Comparison of ENCODE assay signal across 13 cellular contexts in the genomic region with DNA sequence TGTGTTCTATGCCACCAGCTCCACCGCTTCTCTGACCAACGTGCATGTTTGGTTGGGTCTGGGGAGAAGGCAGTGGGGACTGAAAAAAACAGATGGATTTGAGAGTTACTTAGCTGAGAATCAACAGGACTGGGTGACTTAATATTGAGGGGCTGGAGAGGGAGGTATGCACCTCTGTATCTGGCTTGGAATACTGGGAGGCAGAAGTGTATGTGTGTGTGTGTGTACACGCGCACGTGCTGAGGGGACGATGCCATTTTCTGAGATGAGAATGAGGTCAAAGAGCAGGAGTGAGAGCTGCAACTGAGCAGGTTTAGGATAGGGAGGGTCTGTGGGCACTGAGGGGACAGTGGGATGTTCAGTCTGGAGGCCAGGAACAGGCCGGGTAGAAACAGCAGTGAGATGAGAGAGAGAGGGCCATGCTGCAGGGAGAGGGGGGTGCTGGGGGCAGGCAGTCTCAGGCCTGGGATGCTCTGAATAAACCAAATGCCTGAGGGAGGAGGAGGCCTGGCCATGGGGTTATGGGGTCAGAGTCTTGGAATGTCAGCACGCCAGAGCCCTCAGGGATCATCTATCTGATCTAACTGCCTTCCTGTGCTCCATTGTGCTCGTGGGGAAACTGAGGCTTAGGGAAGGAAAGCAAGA. TPM values are rescaled to one million over a fixed set of nuclear protein-coding genes. Genes with fewer than 3 reads are reported as not detected.
DNase-seq lines count a peak whose midpoint lies in the region; ATAC-seq and TF ChIP-seq lines count a peak whose summit lies in the region.
"Had no signal": no experiment of that assay in that cellular context is flagged by ENCODE, and none has a peak within 500 bp of the region (broad histone marks: within the 10 kb centered on the region; RNA-seq: fewer than 3 reads in every experiment).

No MANE protein-coding gene starts in this region.

- H3K36me3 Mint-ChIP-seq in nephron progenitor cell (ENCODE audit: low read depth), result peaks cover 5% of the 10 kb centered on the region
- H3K36me3 Mint-ChIP-seq: stimulated activated memory B cell treated with anti-CD40 and anti-IgM and Interleukin-4, amounts not matched to agents 10 μg/mL and 1 μg/mL and 100 μg/mL, for 72 hours had no signal

- H3K27me3 ChIP-seq in left ventricle myocardium inferior (ENCODE audit: low read depth), result no peaks in the 10 kb centered on the region
- H3K27me3 ChIP-seq in esophagus (ENCODE audit: control insufficient read depth in 1 of 2, insufficient read depth in 2 of 2, low read length in 2 of 2), result no peaks in the 10 kb centered on the region
- no peaks in the 10 kb centered on the region for H3K27me3 ChIP-seq in A673 (replicated peaks; ENCODE audit: insufficient read depth, low read depth, low read length, poor library complexity)

- peaks cover 100% of the 10 kb centered on the region for H3K4me1 Mint-ChIP-seq in nephron progenitor cell

- H3K36me3 ChIP-seq in left ventricle myocardium inferior (no peaks in the 10 kb centered on the region), esophagus (ENCODE audit: control insufficient read depth in 2 of 2, insufficient read depth in 2 of 2, low read length in 1 of 2) (no peaks in the 10 kb centered on the region), OCI-LY7 (ENCODE audit: insufficient read depth, low read length) (no peaks in the 10 kb centered on the region), A673 (ENCODE audit: insufficient read depth, low read length, poor library complexity, severe bottlenecking) (no peaks in the 10 kb centered on the region)

- no peaks in the 10 kb centered on the region for H3K79me2 ChIP-seq in OCI-LY7 (ENCODE audit: insufficient read depth, low read depth, low read length)

- H3K9me3 Mint-ChIP-seq in nephron progenitor cell, result no peaks in the 10 kb centered on the region
- H3K9me3 Mint-ChIP-seq: stimulated activated memory B cell treated with anti-CD40 and anti-IgM and Interleukin-4, amounts not matched to agents 10 μg/mL and 1 μg/mL and 100 μg/mL, for 72 hours had no signal

- H3K4me1 ChIP-seq in left ventricle myocardium inferior (peaks cover 92% of the 10 kb centered on the region), esophagus (ENCODE audit: control insufficient read depth in 2 of 2, insufficient read depth in 2 of 2, low read length in 1 of 2) (peaks cover 3 to 25% of the 10 kb centered on the region in 2 donors), OCI-LY7 (ENCODE audit: insufficient read depth, low read length, poor library complexity, severe bottlenecking) (no peaks in the 10 kb centered on the region), A673 (ENCODE audit: insufficient read depth, low read length, poor library complexity, severe bottlenecking) (peaks cover 54% of the 10 kb centered on the region)

- intact Hi-C loops in left ventricle myocardium inferior (cut with micrococcal nuclease) (no loop called here), left cardiac atrium (cut with DNase I) (no loop called here), OCI-LY7 (cut with micrococcal nuclease; ENCODE audit: unreplicated experiment) (no loop called here), A673 (cut with micrococcal nuclease; ENCODE audit: unreplicated experiment) (loop anchor here (5.0 kb wide), 1 partner anchor 216 kb away; the partner anchor contains the start of gene TCOF1)

- H3K4me3 ChIP-seq in left ventricle myocardium inferior, result peak overlapping the region; percentile 36
- no peak overlapping the region for H3K4me3 ChIP-seq in esophagus (ENCODE audit: low read depth in 1 of 2, low read length in 2 of 2)
- H3K4me3 ChIP-seq in OCI-LY7 (ENCODE audit: low read depth, low read length, poor library complexity, severe bottlenecking), result no peak overlapping the region
- H3K4me3 ChIP-seq in A673 (ENCODE audit: low read depth, low read length, poor library complexity, severe bottlenecking), result no peak overlapping the region

- H3K4me2 ChIP-seq in OCI-LY7 (ENCODE audit: low read length), result no peak overlapping the region

- no TSS peak for BruUV-seq in OCI-LY7 (replicated peaks; lab: Mats Ljungman, UMichigan)
- BruUV-seq in A673 (replicated peaks; lab: Mats Ljungman, UMichigan), result no TSS peak

- TF ChIP-seq CTCF in left ventricle myocardium inferior (IDR thresholded peaks at IDR 0.05; ENCODE audit: borderline replicate concordance) (no peak), nephron progenitor cell (IDR thresholded peaks at IDR 0.05) (no peak), OCI-LY7 (conservative IDR thresholded peaks at IDR 0.05; ENCODE audit: low read length) (no peak), A673 (conservative IDR thresholded peaks at IDR 0.05; ENCODE audit: low read depth, low read length) (no peak)

- DNase-seq in left ventricle myocardium inferior, result no peak
- no peak for DNase-seq in left cardiac atrium
- DNase-seq in nephron progenitor cell, result peak; percentile 57
- no peak for DNase-seq in GM19240 (ENCODE audit: insufficient read length, low spot score)
- DNase-seq in OCI-LY7 (ENCODE audit: low spot score), result no peak
- no peak for DNase-seq in NCI-H774 (lab: John Stamatoyannopoulos, UW)
- no peak for DNase-seq in A673 (ENCODE audit: low spot score)
- DNase-seq: NCI-H2171 treated with DMSO at 0.1 percent for 48 hours had no signal

- peaks cover 9% of the 10 kb centered on the region for H3K27me3 Mint-ChIP-seq in nephron progenitor cell (ENCODE audit: low read depth, poor library complexity)

- no peaks in the 10 kb centered on the region for H4K20me1 ChIP-seq in OCI-LY7 (ENCODE audit: insufficient read depth, low read length)

- CTCF ChIA-PET in OCI-LY7 (lab: Charles Lee; ENCODE audit: unreplicated experiment) (interaction anchor here (0.6 kb wide), 1 partner anchor 75 kb away, joined by 3 read pairs; no protein-coding TSS in a partner anchor), A673 (lab: Charles Lee) (no interaction called here)

- no peak for ATAC-seq in left cardiac atrium
- ATAC-seq: stimulated activated memory B cell treated with anti-CD40 and anti-IgM and Interleukin-4, amounts not matched to agents 10 μg/mL and 1 μg/mL and 100 μg/mL, for 72 hours had no signal

- peak overlapping the region; percentile 18 for H3K4me3 Mint-ChIP-seq in nephron progenitor cell
- H3K4me3 Mint-ChIP-seq: stimulated activated memory B cell treated with anti-CD40 and anti-IgM and Interleukin-4, amounts not matched to agents 10 μg/mL and 1 μg/mL and 100 μg/mL, for 72 hours had no signal

- no peaks in the 10 kb centered on the region for H3K9me2 ChIP-seq in OCI-LY7 (ENCODE audit: insufficient read depth, low read length)

- H3K27ac Mint-ChIP-seq in nephron progenitor cell, result peak overlapping the region; percentile 86
- H3K27ac Mint-ChIP-seq: stimulated activated memory B cell treated with anti-CD40 and anti-IgM and Interleukin-4, amounts not matched to agents 10 μg/mL and 1 μg/mL and 100 μg/mL, for 72 hours had no signal

- POLR2A ChIA-PET in OCI-LY7 (lab: Charles Lee) (no interaction called here), A673 (lab: Charles Lee; ENCODE audit: low non-redundant PET) (no interaction called here)

- H3K27ac ChIP-seq in left ventricle myocardium inferior (replicated peaks) (peak overlapping the region; percentile 89), esophagus (ENCODE audit: low read depth in 2 of 2, low read length in 1 of 2) (peak overlapping the region; percentile 58 to 74), OCI-LY7 (ENCODE audit: low read depth, low read length, poor library complexity, severe bottlenecking) (no peak overlapping the region), A673 (ENCODE audit: low read depth, low read length, poor library complexity, severe bottlenecking) (no peak overlapping the region)

- no peaks in the 10 kb centered on the region for H3K9me3 ChIP-seq in left ventricle myocardium inferior (replicated peaks)
- no peaks in the 10 kb centered on the region for H3K9me3 ChIP-seq in esophagus (ENCODE audit: control insufficient read depth in 2 of 2, insufficient read depth in 1 of 2, low read depth in 1 of 2, low read length in 1 of 2)
- no peaks in the 10 kb centered on the region for H3K9me3 ChIP-seq in OCI-LY7 (ENCODE audit: low read length)
- H3K9me3 ChIP-seq in A673 (ENCODE audit: low read depth, low read length, poor library complexity, severe bottlenecking), result no peaks in the 10 kb centered on the region

- H2AFZ ChIP-seq in OCI-LY7 (ENCODE audit: low read length), result no peak overlapping the region

- 67 to 72% methylated on average over 9 of the region's 9 CpGs for WGBS in esophagus, 2 donors

RNA-seq across cellular contexts. Expression of gene PDGFRB, which starts 14.0 kb away (rescaled TPM):
- total RNA-seq in left ventricle myocardium inferior, result 39.7 TPM
- 10 to 100 TPM; 62.9 to 68.3 TPM for total RNA-seq in left cardiac atrium
- 1 to 10 TPM; 7.9 to 9.6 TPM for polyA plus RNA-seq in esophagus
- 0.80 and 3.0 TPM in 2 replicates for total RNA-seq in OCI-LY7 (2014; rRNA removed; shearing (Covaris generic))
- 0.23 TPM in 1 of 2 replicates, not detected in the other for total RNA-seq in OCI-LY7 (2022)
- 25.9 and 58.3 TPM in 2 replicates for total RNA-seq in A673 (2021)

RNA-seq across cellular contexts. Expression of gene CDX1, which starts 24.9 kb away (rescaled TPM):
- total RNA-seq in left ventricle myocardium inferior (not detected), left cardiac atrium (not detected), OCI-LY7 (2022) (not detected in 2 replicates), A673 (2021) (not detected in 2 replicates)
- under 1 TPM in 1 of 2 donors, not detected in 1; 0.08 TPM for polyA plus RNA-seq in esophagus
- not detected in 2 replicates for total RNA-seq in OCI-LY7 (2014; rRNA removed; shearing (Covaris generic))
- total RNA-seq: epithelial cell of proximal tubule; pulmonary artery endothelial cell; T-helper 2 cell treated with Interferon-gamma antibody and Interleukin-4, amounts not matched to agents 100 ng/mL and 5 ng/mL, for 36 hours had no signal

RNA-seq across cellular contexts. Expression of gene SLC6A7, which starts 48.2 kb away (rescaled TPM):
- total RNA-seq in left ventricle myocardium inferior (not detected), left cardiac atrium (not detected), OCI-LY7 (2022) (not detected in 2 replicates), A673 (2021) (not detected in 2 replicates)
- not detected for polyA plus RNA-seq in esophagus
- total RNA-seq in OCI-LY7 (2014; rRNA removed; shearing (Covaris generic)), result not detected in 2 replicates
- total RNA-seq: epithelial cell of proximal tubule; pulmonary artery endothelial cell; T-helper 2 cell treated with Interferon-gamma antibody and Interleukin-4, amounts not matched to agents 100 ng/mL and 5 ng/mL, for 36 hours had no signal

RNA-seq across cellular contexts. Expression of gene CSF1R, which starts 55.3 kb away (rescaled TPM):
- 15.5 TPM for total RNA-seq in left ventricle myocardium inferior
- 10 to 100 TPM; 18.3 to 41.6 TPM for total RNA-seq in left cardiac atrium
- polyA plus RNA-seq in esophagus, result 1 to 10 TPM; 2.0 to 4.9 TPM
- not detected in 2 replicates for total RNA-seq in OCI-LY7 (2014; rRNA removed; shearing (Covaris generic))
- not detected in 2 replicates for total RNA-seq in OCI-LY7 (2022)
- not detected in 2 replicates for total RNA-seq in A673 (2021)
- total RNA-seq: epithelial cell of proximal tubule; pulmonary artery endothelial cell; T-helper 2 cell treated with Interferon-gamma antibody and Interleukin-4, amounts not matched to agents 100 ng/mL and 5 ng/mL, for 36 hours had no signal

Comparison
In these comparisons a context has a peak if more than half of its experiments do, and no peak if none do; other contexts are left out.
1. H3K27ac ChIP-seq: peak in left ventricle myocardium inferior (single experiment) and esophagus (2 of 2); none in OCI-LY7 (single experiment) and A673 (single experiment).